In the genomic region with DNA sequence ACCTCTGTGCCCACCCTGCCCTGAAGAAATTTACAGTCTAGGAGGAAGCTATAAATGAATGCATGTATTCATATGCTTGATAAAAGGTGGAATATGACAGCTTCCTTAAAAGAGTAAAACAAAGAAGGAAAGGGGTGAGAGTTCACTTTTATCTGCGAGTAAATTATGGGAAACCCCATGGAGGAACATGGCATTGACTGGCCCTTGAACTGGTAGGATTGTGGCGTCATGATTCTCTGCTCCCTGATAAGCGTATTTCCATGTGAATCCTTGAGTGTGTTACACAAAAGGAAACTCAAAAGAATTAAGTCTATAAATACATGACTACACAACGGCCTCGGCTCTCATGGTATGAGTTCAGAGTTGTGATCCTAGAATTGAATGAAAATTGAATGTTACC, we compare ENCODE assay signal across 15 cellular contexts. TPM values are rescaled to one million over a fixed set of nuclear protein-coding genes. Genes with fewer than 3 reads are reported as not detected.
A peak's percentile ranks its signal among the peaks of the same experiment; 100 is the strongest.
DNase-seq lines count a peak whose midpoint lies in the region; ATAC-seq and TF ChIP-seq lines count a peak whose summit lies in the region.
"Had no signal": no experiment of that assay in that cellular context is flagged by ENCODE, and none has a peak within 500 bp of the region (broad histone marks: within the 10 kb centered on the region; RNA-seq: fewer than 3 reads in every experiment).

No MANE protein-coding gene starts in this region.

- peak overlapping the region; percentile 88 for H3K27ac Mint-ChIP-seq in Calu3 (ENCODE audit: unreplicated experiment)
- H3K27ac Mint-ChIP-seq: CD4-positive, alpha-beta T cell; IgD-negative memory B cell had no signal

- H3K36me3 ChIP-seq in mucosa of descending colon (ENCODE audit: low read depth), result no peaks in the 10 kb centered on the region
- H3K36me3 ChIP-seq: BE2C had no signal

- H3K27ac ChIP-seq in caudate nucleus (ENCODE audit: low read depth, low read length) (peak overlapping the region; percentile 1), RWPE1 (no peak overlapping the region)

- peaks cover 3% of the 10 kb centered on the region for H3K4me1 ChIP-seq in mucosa of descending colon (ENCODE audit: low read depth)
- H3K4me1 ChIP-seq: BE2C, Caco-2 had no signal

- CTCF ChIA-PET in Calu3 (lab: Charles Lee), result no interaction called here
- CTCF ChIA-PET in RWPE1 (lab: Yijun Ruan, JAX), result interaction anchor here (0.6 to 1.3 kb wide), 2 partner anchors 10 to 956 kb away, joined by 3 to 6 read pairs; no protein-coding TSS in a partner anchor

- no TSS peak for BruUV-seq in Calu3 (replicated peaks; lab: Mats Ljungman, UMichigan)

- peaks cover 40% of the 10 kb centered on the region for H3K4me1 Mint-ChIP-seq in Calu3 (ENCODE audit: low read depth, unreplicated experiment)
- H3K4me1 Mint-ChIP-seq: IgD-negative memory B cell had no signal

- TF ChIP-seq CTCF in Calu3 (IDR thresholded peaks at IDR 0.05; ENCODE audit: unreplicated experiment), result no peak
- TF ChIP-seq CTCF in mucosa of descending colon (IDR thresholded peaks at IDR 0.05), result no peak
- TF ChIP-seq CTCF in RWPE1 (conservative IDR thresholded peaks at IDR 0.05; ENCODE audit: low read depth), result no peak

- H3K9me3 ChIP-seq in mucosa of descending colon, result no peaks in the 10 kb centered on the region
- H3K9me3 ChIP-seq: BE2C, Caco-2 had no signal

- no peak overlapping the region for H3K4me3 ChIP-seq in mucosa of descending colon

- no peak for DNase-seq in Calu3
- DNase-seq in caudate nucleus (lab: John Stamatoyannopoulos, UW), result no peak
- DNase-seq in mucosa of descending colon, result no peak
- DNase-seq in RWPE1 (ENCODE audit: low spot score), result no peak
- no peak for DNase-seq in cortex of kidney (lab: John Stamatoyannopoulos, UW)
- DNase-seq: BE2C; C1 segment of cervical spinal cord; CD4-positive, alpha-beta T cell; DMS153; DMS79; GF-D8; H9 had no signal

- no peaks in the 10 kb centered on the region for H3K27me3 Mint-ChIP-seq in Calu3 (ENCODE audit: unreplicated experiment)
- H3K27me3 Mint-ChIP-seq: CD4-positive, alpha-beta T cell had no signal

- H3K36me3 Mint-ChIP-seq in Calu3 (ENCODE audit: insufficient read depth, unreplicated experiment), result no peaks in the 10 kb centered on the region
- H3K36me3 Mint-ChIP-seq: IgD-negative memory B cell had no signal

- intact Hi-C loops in Calu3 (cut with micrococcal nuclease; ENCODE audit: unreplicated experiment), result loop anchor here (2.0 kb wide), 1 partner anchor 59 kb away; a partner anchor contains a TSS
- intact Hi-C loops in mucosa of descending colon (cut with DNase I, micrococcal nuclease), result loop anchor here in 1 of 2 donors (1.0 kb wide), 1 partner anchor 138 kb away; no protein-coding TSS in a partner anchor

- H3K4me3 Mint-ChIP-seq in Calu3 (ENCODE audit: low read depth, unreplicated experiment), result no peak overlapping the region
- H3K4me3 Mint-ChIP-seq: CD4-positive, alpha-beta T cell; H9; IgD-negative memory B cell had no signal

- no peaks in the 10 kb centered on the region for H3K9me3 Mint-ChIP-seq in Calu3 (ENCODE audit: low read depth, unreplicated experiment)
- H3K9me3 Mint-ChIP-seq: CD4-positive, alpha-beta T cell; H9; IgD-negative memory B cell had no signal

- peak; percentile 50 for ATAC-seq in mucosa of descending colon
- no peak for ATAC-seq in HG02571 (IDR thresholded peaks at IDR 0.05; ENCODE audit: unreplicated experiment)

- POLR2A ChIA-PET in RWPE1 (lab: Yijun Ruan, JAX; ENCODE audit: low non-redundant PET), result no interaction called here

RNA-seq across cellular contexts. Expression of a gene that starts 58.9 kb away (rescaled TPM):
- total RNA-seq in Calu3 (2022) (10.3 and 12.8 TPM in 2 replicates), mucosa of descending colon (10 to 100 TPM; 35.9 to 81.0 (median 46.3) TPM)
